Comparison of ENCODE assay signal across 10 cellular contexts in the genomic region with DNA sequence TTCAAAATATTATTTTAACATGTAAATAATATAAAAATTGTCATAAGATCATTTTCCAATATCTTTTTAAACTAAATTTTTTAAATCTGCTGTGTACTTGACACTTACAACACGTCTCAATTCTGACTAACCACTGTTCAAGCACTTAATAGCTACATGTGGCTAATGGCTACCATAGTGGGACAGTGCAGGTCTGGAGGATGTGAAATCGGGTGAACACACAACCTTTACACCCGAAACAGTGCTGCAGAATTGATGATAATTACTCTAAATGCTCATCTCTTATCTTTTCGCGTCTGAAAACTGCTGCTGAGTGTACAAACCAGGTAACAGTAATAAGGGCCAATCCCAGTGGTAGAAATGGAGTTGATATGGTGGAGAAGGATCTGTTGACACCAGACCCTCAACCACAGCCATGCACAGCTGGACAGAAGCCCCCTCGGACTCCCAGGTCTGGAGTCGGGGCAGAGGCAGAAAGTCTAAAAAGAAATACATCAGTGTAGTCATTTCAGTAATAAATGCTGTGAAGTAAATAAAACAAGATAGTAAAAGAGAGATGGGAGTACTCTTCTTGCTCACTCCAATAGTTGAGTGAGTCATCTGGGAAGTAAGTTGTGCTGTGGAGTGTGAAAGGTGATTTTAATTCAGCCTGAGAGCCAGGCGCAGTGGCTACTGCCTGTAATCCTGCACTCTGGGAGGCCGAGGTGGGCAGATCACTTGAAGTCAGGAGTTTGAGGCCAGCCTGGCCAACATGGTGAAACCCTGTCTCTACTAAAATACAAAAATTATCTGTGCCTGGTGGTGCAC.
DNase-seq lines count a peak whose midpoint lies in the region; ATAC-seq, FAIRE-seq and TF ChIP-seq lines count a peak whose summit lies in the region.
"Had no signal": no experiment of that assay in that cellular context is flagged by ENCODE, and none has a peak within 500 bp of the region (broad histone marks: within the 10 kb centered on the region; RNA-seq: fewer than 3 reads in every experiment).

No MANE protein-coding gene starts in this region.

- intact Hi-C loops in activated CD4-positive, alpha-beta T cell treated with anti-CD3 and anti-CD28 coated beads for 36 hours (cut with DNase I, micrococcal nuclease), result loop anchor here (5.0 to 10.0 kb wide), 2 partner anchors 138 to 415 kb away; a partner anchor contains a TSS

- no peaks in the 10 kb centered on the region for H3K9me3 ChIP-seq in thoracic aorta
- H3K9me3 ChIP-seq: A549 had no signal

- peak overlapping the region; percentile 74 to 94 for H3K27ac ChIP-seq in thoracic aorta

- H3K27me3 ChIP-seq in thoracic aorta (replicated peaks; ENCODE audit: insufficient read depth), result no peaks in the 10 kb centered on the region

- peaks cover 32% of the 10 kb centered on the region for H3K4me1 Mint-ChIP-seq in activated CD4-positive, alpha-beta T cell treated with anti-CD3 and anti-CD28 coated beads for 36 hours

- ATAC-seq in activated CD4-positive, alpha-beta T cell treated with anti-CD3 and anti-CD28 coated beads for 36 hours, result peak; percentile 62
- ATAC-seq in HG03095 (IDR thresholded peaks at IDR 0.05; ENCODE audit: unreplicated experiment) (peak; percentile 97), thoracic aorta (ENCODE audit: insufficient number of reproducible peaks, low FRiP score, low read depth) (no peak)
- ATAC-seq: A549 had no signal

- no peak overlapping the region for H3K27ac Mint-ChIP-seq in activated CD4-positive, alpha-beta T cell treated with anti-CD3 and anti-CD28 coated beads for 36 hours

- H3K36me3 Mint-ChIP-seq in activated CD4-positive, alpha-beta T cell treated with anti-CD3 and anti-CD28 coated beads for 36 hours (ENCODE audit: low read depth), result no peaks in the 10 kb centered on the region

- POLR2A ChIA-PET in activated CD4-positive, alpha-beta T cell treated with anti-CD3 and anti-CD28 coated beads for 36 hours (lab: Charles Lee), result no interaction called here

- CTCF ChIA-PET in activated CD4-positive, alpha-beta T cell treated with anti-CD3 and anti-CD28 coated beads for 36 hours (lab: Charles Lee), result no interaction called here

- DNase-seq in activated CD4-positive, alpha-beta T cell treated with anti-CD3 and anti-CD28 coated beads for 36 hours, result peak; percentile 27
- DNase-seq in activated CD4-positive, alpha-beta T cell treated with anti-CD3 and anti-CD28 coated beads, Interleukin-2, amount 50 U/mL, for 48 hours, result no peak
- DNase-seq in thoracic aorta (ENCODE audit: low spot score) (no peak), HuH-7 (ENCODE audit: low spot score) (no peak), NCI-H345 (lab: John Stamatoyannopoulos, UW) (no peak), NCI-H345 treated with DMSO at 0.1 percent for 48 hours (lab: John Stamatoyannopoulos, UW; ENCODE audit: unreplicated experiment) (no peak)
- DNase-seq: activated CD4-positive, alpha-beta T cell treated with anti-CD3 and anti-CD28 coated beads, Interleukin-2, amount 50 U/mL, for 4 hours had no signal

- peak; percentile 72 for FAIRE-seq in endometrium (lab: Jason Lieb, UNC)
- FAIRE-seq: A549 had no signal

- TF ChIP-seq CTCF in thoracic aorta (IDR thresholded peaks at IDR 0.05), result no peak

- peaks cover 2% of the 10 kb centered on the region for H3K9me3 Mint-ChIP-seq in activated CD4-positive, alpha-beta T cell treated with anti-CD3 and anti-CD28 coated beads for 36 hours (ENCODE audit: low read depth)

- no peak overlapping the region for H3K4me3 Mint-ChIP-seq in activated CD4-positive, alpha-beta T cell treated with anti-CD3 and anti-CD28 coated beads for 36 hours

- peaks cover 71 to 97% of the 10 kb centered on the region in 2 donors for H3K4me1 ChIP-seq in thoracic aorta (ENCODE audit: control insufficient read depth in 1 of 2, low read depth in 2 of 2)

- H3K27me3 Mint-ChIP-seq in activated CD4-positive, alpha-beta T cell treated with anti-CD3 and anti-CD28 coated beads for 36 hours, result peaks cover 6% of the 10 kb centered on the region

- H3K4me3 ChIP-seq in thoracic aorta, result peak overlapping the region; percentile 9
- H3K4me3 ChIP-seq: A549 had no signal

- H3K36me3 ChIP-seq in thoracic aorta, result peaks cover 6% of the 10 kb centered on the region
